ENCODE assay signal across 9 cellular contexts in the genomic region with DNA sequence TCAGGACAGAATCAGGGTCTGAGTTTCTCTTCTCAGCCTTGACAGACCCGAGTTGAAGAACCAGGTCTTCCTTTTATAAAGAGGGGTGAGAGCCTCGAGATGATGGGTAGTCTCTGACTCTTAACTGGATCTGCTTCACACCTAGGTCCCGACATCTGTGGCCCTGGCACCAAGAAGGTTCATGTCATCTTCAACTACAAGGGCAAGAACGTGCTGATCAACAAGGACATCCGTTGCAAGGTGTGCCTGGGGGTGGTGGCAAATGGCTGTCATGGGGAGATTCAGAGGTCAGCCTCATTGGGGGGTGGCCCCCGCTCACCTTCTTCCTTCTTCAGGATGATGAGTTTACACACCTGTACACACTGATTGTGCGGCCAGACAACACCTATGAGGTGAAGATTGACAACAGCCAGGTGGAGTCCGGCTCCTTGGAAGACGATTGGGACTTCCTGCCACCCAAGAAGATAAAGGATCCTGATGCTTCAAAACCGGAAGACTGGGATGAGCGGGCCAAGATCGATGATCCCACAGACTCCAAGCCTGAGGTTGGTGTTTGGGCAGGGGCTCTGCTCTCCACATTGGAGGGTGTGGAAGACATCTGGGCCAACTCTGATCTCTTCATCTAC. TPM values are rescaled to one million over a fixed set of nuclear protein-coding genes. Genes with fewer than 3 reads are reported as not detected.
DNase-seq lines count a peak whose midpoint lies in the region; ATAC-seq and TF ChIP-seq lines count a peak whose summit lies in the region.
"Had no signal": no experiment of that assay in that cellular context is flagged by ENCODE, and none has a peak within 500 bp of the region (broad histone marks: within the 10 kb centered on the region; RNA-seq: fewer than 3 reads in every experiment).

No MANE protein-coding gene starts in this region.

- H3K4me2 ChIP-seq in neural cell (ENCODE audit: low read length) = peak overlapping the region; percentile 92

- H3K9me3 ChIP-seq in ectodermal cell (ENCODE audit: control insufficient read depth, low read length) = no peaks in the 10 kb centered on the region
- no peaks in the 10 kb centered on the region for H3K9me3 ChIP-seq in neural cell (ENCODE audit: low read length)

- H3K4me1 Mint-ChIP-seq in CD14-positive monocyte = peaks cover 57% of the 10 kb centered on the region

- H3K4me1 ChIP-seq in ectodermal cell (ENCODE audit: control insufficient read depth, insufficient read depth, low read length) = peaks cover 18% of the 10 kb centered on the region

- H2AFZ ChIP-seq in neural cell (ENCODE audit: low read depth, low read length) = no peak overlapping the region

- no peak overlapping the region for H3K27ac ChIP-seq in ectodermal cell (ENCODE audit: insufficient read depth, low read depth, low read length, poor library complexity, severe bottlenecking)
- H3K27ac ChIP-seq in neural cell (ENCODE audit: low read length) = no peak overlapping the region

- DNase-seq in CD14-positive monocyte (ENCODE audit: low spot score) = no peak
- peak; percentile 45 for DNase-seq in NB4 (ENCODE audit: low read depth)
- DNase-seq in amniotic stem cell (lab: John Stamatoyannopoulos, UW) = no peak
- DNase-seq in activated CD8-positive, alpha-beta memory T cell treated with anti-CD3 and anti-CD28 coated beads, Interleukin-2, amount 50 U/mL, for 48 hours = no peak
- DNase-seq in activated CD4-positive, alpha-beta T cell treated with anti-CD3 and anti-CD28 coated beads for 1 hour = no peak
- DNase-seq: NCI-H2171 had no signal

- H3K4me3 Mint-ChIP-seq in CD14-positive monocyte = peak overlapping the region; percentile 97 to 99

- no peak for ATAC-seq in HG03521 (IDR thresholded peaks at IDR 0.05; ENCODE audit: unreplicated experiment)

- H3K9ac ChIP-seq in neural cell (ENCODE audit: low read length) = peak overlapping the region; percentile 87

- H3F3A ChIP-seq in neural cell (ENCODE audit: insufficient read depth, low read length, poor library complexity, severe bottlenecking) = peaks cover 5% of the 10 kb centered on the region

- no peaks in the 10 kb centered on the region for H3K9me3 Mint-ChIP-seq in CD14-positive monocyte

- no peaks in the 10 kb centered on the region for H4K20me1 ChIP-seq in neural cell (ENCODE audit: insufficient read depth)

- TF ChIP-seq POLR2A in NB4 (IDR thresholded peaks at IDR 0.05; ENCODE audit: extremely low read depth, insufficient read length) = no peak

- TF ChIP-seq RAD21 in neural cell (conservative IDR thresholded peaks at IDR 0.05) = no peak

- H3K79me2 ChIP-seq in neural cell (replicated peaks; ENCODE audit: insufficient read depth, low read length) = peaks cover 22% of the 10 kb centered on the region

- 94 to 96% methylated on average over 12 of the region's 12 CpGs for WGBS in ectodermal cell, 2 experiments

- H3K9me2 ChIP-seq in neural cell (ENCODE audit: insufficient read depth, low read length) = no peaks in the 10 kb centered on the region

- peak overlapping the region; percentile 100 for H3K4me3 ChIP-seq in NB4 (ENCODE audit: low read depth, low read length)
- peak overlapping the region; percentile 100 for H3K4me3 ChIP-seq in ectodermal cell (ENCODE audit: insufficient read depth, low read depth, low read length)
- peak overlapping the region; percentile 97 for H3K4me3 ChIP-seq in neural cell (ENCODE audit: low read length)

- TF ChIP-seq EP300 in neural cell (conservative IDR thresholded peaks at IDR 0.05; ENCODE audit: poor library complexity, severe bottlenecking) = no peak

- H3K36me3 ChIP-seq in ectodermal cell (ENCODE audit: control insufficient read depth, insufficient read depth, low read length) (peaks cover 43% of the 10 kb centered on the region), neural cell (ENCODE audit: insufficient read depth, low read length) (no peaks in the 10 kb centered on the region)

- H3K36me3 Mint-ChIP-seq in CD14-positive monocyte = peaks cover 47 to 50% of the 10 kb centered on the region in 2 donors

- intact Hi-C loops in CD14-positive monocyte (cut with micrococcal nuclease) = loop anchor here (5.0 to 10.0 kb wide), 2 partner anchors 55 to 148 kb away; a partner anchor contains a TSS

- peak overlapping the region; percentile 4 to 97 (median 91) for H3K27ac Mint-ChIP-seq in CD14-positive monocyte

- H3K27me3 ChIP-seq in ectodermal cell (ENCODE audit: control insufficient read depth, insufficient read depth, low read length, poor library complexity, severe bottlenecking) = no peaks in the 10 kb centered on the region
- H3K27me3 ChIP-seq in neural cell (ENCODE audit: insufficient read depth, low read depth, low read length) = no peaks in the 10 kb centered on the region

- H3K27me3 Mint-ChIP-seq in CD14-positive monocyte (ENCODE audit: low read depth in 3 of 3) = peaks cover 0 to 2% (median 1%) of the 10 kb centered on the region in 3 donors

- TF ChIP-seq CTCF in CD14-positive monocyte (IDR thresholded peaks at IDR 0.05) (no peak), NB4 (IDR thresholded peaks at IDR 0.05; ENCODE audit: low read depth, low read length) (no peak), neural cell (IDR thresholded peaks at IDR 0.05; ENCODE audit: poor library complexity, severe bottlenecking) (no peak)

TF ChIP-seq in neural cell, 6 proteins besides CTCF, POLR2A, EP300 and RAD21:
- TF ChIP-seq TAF1 (IDR thresholded peaks at IDR 0.05; ENCODE audit: low read depth) (no peak), SMC3 (conservative IDR thresholded peaks at IDR 0.05; ENCODE audit: poor library complexity) (no peak)

RNA-seq across cellular contexts. Expression of a gene that starts 1.6 kb away (rescaled TPM):
- 100 to 1,000 TPM; 109 to 133 TPM for polyA plus RNA-seq in CD14-positive monocyte
- polyA plus RNA-seq in ectodermal cell (2013, experiment 1 of 4) = 779 TPM
- 666 TPM for polyA plus RNA-seq in ectodermal cell (2013, experiment 2 of 4)
- 579 TPM for polyA plus RNA-seq in ectodermal cell (2013, experiment 3 of 4)
- polyA plus RNA-seq in ectodermal cell (2013, experiment 4 of 4) = 617 TPM
- 211 and 242 TPM in 2 replicates for polyA plus RNA-seq in neural cell
- 174 and 179 TPM in 2 replicates for polyA minus RNA-seq in neural cell

RNA-seq across cellular contexts. Expression of a gene that starts 5.6 kb away (rescaled TPM):
- polyA plus RNA-seq in CD14-positive monocyte = 10 to 100 TPM; 45.5 to 55.3 TPM
- polyA plus RNA-seq in ectodermal cell (2013, experiment 1 of 4) = 77.6 TPM
- 62.0 TPM for polyA plus RNA-seq in ectodermal cell (2013, experiment 2 of 4)
- polyA plus RNA-seq in ectodermal cell (2013, experiment 3 of 4) = 66.8 TPM
- polyA plus RNA-seq in ectodermal cell (2013, experiment 4 of 4) = 69.1 TPM
- 37.4 and 42.1 TPM in 2 replicates for polyA plus RNA-seq in neural cell
- 19.9 and 22.4 TPM in 2 replicates for polyA minus RNA-seq in neural cell

RNA-seq across cellular contexts. Expression of a gene that starts 6.5 kb away (rescaled TPM):
- polyA plus RNA-seq in CD14-positive monocyte (10 to 100 TPM; 47.9 to 49.2 TPM), neural cell (47.6 and 55.9 TPM in 2 replicates)
- polyA plus RNA-seq in ectodermal cell (2013, experiment 1 of 4) = 67.5 TPM
- 66.0 TPM for polyA plus RNA-seq in ectodermal cell (2013, experiment 2 of 4)
- polyA plus RNA-seq in ectodermal cell (2013, experiment 3 of 4) = 39.9 TPM
- 45.2 TPM for polyA plus RNA-seq in ectodermal cell (2013, experiment 4 of 4)
- polyA minus RNA-seq in neural cell = 39.6 and 50.6 TPM in 2 replicates

RNA-seq across cellular contexts. Expression of a gene that starts 17.0 kb away (rescaled TPM):
- polyA plus RNA-seq in CD14-positive monocyte (10 to 100 TPM; 31.6 to 42.4 TPM), neural cell (18.6 and 21.3 TPM in 2 replicates)
- 35.6 TPM for polyA plus RNA-seq in ectodermal cell (2013, experiment 1 of 4)
- 31.3 TPM for polyA plus RNA-seq in ectodermal cell (2013, experiment 2 of 4)
- polyA plus RNA-seq in ectodermal cell (2013, experiment 3 of 4) = 42.9 TPM
- polyA plus RNA-seq in ectodermal cell (2013, experiment 4 of 4) = 42.2 TPM
- polyA minus RNA-seq in neural cell = 11.2 and 12.0 TPM in 2 replicates

RNA-seq across cellular contexts. Expression of a gene that starts 20.9 kb away (rescaled TPM):
- not detected for polyA plus RNA-seq in CD14-positive monocyte
- 3.3 TPM for polyA plus RNA-seq in ectodermal cell (2013, experiment 1 of 4)
- 1.8 TPM for polyA plus RNA-seq in ectodermal cell (2013, experiment 2 of 4)
- polyA plus RNA-seq in ectodermal cell (2013, experiment 3 of 4) = 2.4 TPM
- polyA plus RNA-seq in ectodermal cell (2013, experiment 4 of 4) = 3.5 TPM
- polyA plus RNA-seq in neural cell = 1.5 and 1.6 TPM in 2 replicates
- not detected in 2 replicates for polyA minus RNA-seq in neural cell
